ENCODE assay signal across 1 cellular context in genomic region chr11:97092823-97093222, GRCh38.
A peak's percentile ranks its signal among the peaks of the same experiment; 100 is the strongest.
TF ChIP-seq lines count a peak whose summit lies in the region.

No MANE protein-coding gene starts in this region.

TF ChIP-seq in GM12878, 131 proteins besides CTCF, POLR2A, EP300 and RAD21:
- TF ChIP-seq MXI1 (IDR thresholded peaks at IDR 0.05; ENCODE audit: low read depth, low read length) (no peak), SMC3 (IDR thresholded peaks at IDR 0.05; ENCODE audit: borderline replicate concordance, low read length) (peak; percentile 26; the same call in 1 of the 2 replicates)
